In the genomic region with DNA sequence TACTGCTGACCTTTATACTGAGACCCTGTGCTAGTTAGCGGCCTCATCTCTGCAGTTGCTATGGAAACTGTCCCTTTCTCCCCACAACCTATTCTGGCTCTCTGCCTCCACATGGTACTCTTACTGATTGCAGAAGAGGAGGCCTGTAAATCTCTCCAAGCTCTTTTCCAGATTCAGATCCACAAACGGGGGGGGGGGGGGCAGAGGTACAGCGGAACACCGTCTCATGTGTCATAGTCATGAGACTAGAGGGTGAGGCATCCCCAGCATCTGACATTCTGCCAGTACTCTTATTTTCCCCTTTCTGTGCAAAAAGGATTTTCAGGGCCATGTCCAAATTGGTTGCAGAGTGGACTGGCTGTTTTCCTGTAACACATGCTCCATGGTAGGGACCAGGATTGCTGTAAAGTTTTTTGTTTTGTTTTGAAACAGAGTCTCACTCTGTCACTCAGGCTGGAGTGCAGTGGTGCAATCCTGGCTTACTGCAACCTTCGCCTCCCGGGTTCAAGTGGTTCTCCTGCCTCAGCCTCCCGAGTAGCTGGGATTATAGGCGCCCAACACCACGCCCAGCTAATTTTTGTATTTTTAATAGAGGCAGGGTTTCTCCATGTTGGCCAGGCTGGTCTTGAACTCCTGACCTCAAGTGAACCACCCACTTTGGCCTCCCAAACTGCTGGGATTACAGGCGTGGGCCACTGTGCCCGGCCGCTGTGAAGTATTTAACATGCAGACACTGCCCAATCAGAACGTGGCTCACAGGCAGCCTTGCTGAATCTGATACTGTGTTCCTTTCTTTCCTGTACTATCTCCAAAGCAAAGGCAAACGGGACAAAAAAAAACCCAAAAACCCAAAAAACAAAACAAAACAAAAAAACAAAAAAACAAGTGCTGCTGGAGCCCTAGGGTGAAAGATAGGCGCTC, we compare ENCODE assay signal across 7 cellular contexts. TPM values are rescaled to one million over a fixed set of nuclear protein-coding genes. Genes with fewer than 3 reads are reported as not detected.
A peak's percentile ranks its signal among the peaks of the same experiment; 100 is the strongest.
DNase-seq lines count a peak whose midpoint lies in the region; ATAC-seq and TF ChIP-seq lines count a peak whose summit lies in the region.

No MANE protein-coding gene starts in this region.

- no peak for ATAC-seq in GM21515 (IDR thresholded peaks at IDR 0.05; ENCODE audit: unreplicated experiment)
- no peak for ATAC-seq in HG02970 (IDR thresholded peaks at IDR 0.05; ENCODE audit: low FRiP score, unreplicated experiment)

- no peaks in the 10 kb centered on the region for H3K9me3 ChIP-seq in PC-9 (ENCODE audit: insufficient read depth, low read depth)

- no peak for TF ChIP-seq CTCF in PC-9 (conservative IDR thresholded peaks at IDR 0.05)
- TF ChIP-seq CTCF in epithelial cell of proximal tubule (conservative IDR thresholded peaks at IDR 0.05; ENCODE audit: low read depth, low read length): no peak

- H2AFZ ChIP-seq in PC-9: no peak overlapping the region

- BruUV-seq in PC-9 (replicated peaks; lab: Mats Ljungman, UMichigan): no TSS peak

- intact Hi-C loops in PC-9 (cut with micrococcal nuclease; ENCODE audit: unreplicated experiment): no loop called here

- no peaks in the 10 kb centered on the region for H3K9me2 ChIP-seq in PC-9 (ENCODE audit: insufficient read depth)

- POLR2A ChIA-PET in PC-9 (lab: Charles Lee; ENCODE audit: unreplicated experiment): no interaction called here

- H3F3A ChIP-seq in PC-9 (ENCODE audit: insufficient read depth, low read depth): no peaks in the 10 kb centered on the region; the same call in 1 of the 2 replicates

- CTCF ChIA-PET in PC-9 (lab: Charles Lee): no interaction called here

- H3K4me1 ChIP-seq in PC-9 (replicated peaks; ENCODE audit: insufficient read depth) (0 out of 2 replicates have a peak, but pooled peaks cover 5% of the 10 kb centered on the region), rectal smooth muscle tissue (ENCODE audit: control insufficient read depth, insufficient read depth, low read length) (peaks cover 17% of the 10 kb centered on the region)

- H4K20me1 ChIP-seq in PC-9 (ENCODE audit: insufficient read depth): no peaks in the 10 kb centered on the region

- H3K4me2 ChIP-seq in PC-9: peak overlapping the region; percentile 95; the same call in 1 of the 2 replicates

- H3K36me3 ChIP-seq in H7 (replicated peaks; ENCODE audit: control insufficient read depth, insufficient read depth, low read length) (no peaks in the 10 kb centered on the region), PC-9 (ENCODE audit: low read depth) (no peaks in the 10 kb centered on the region), rectal smooth muscle tissue (ENCODE audit: control insufficient read depth, insufficient read depth, low read length) (no peaks in the 10 kb centered on the region)

- H3K4me3 ChIP-seq in H7 (ENCODE audit: insufficient read depth, low read depth, low read length) (peak overlapping the region; percentile 58), PC-9 (no peak overlapping the region), epithelial cell of proximal tubule (ENCODE audit: low read depth, low read length) (peak overlapping the region; percentile 74), rectal smooth muscle tissue (ENCODE audit: low read length) (peak overlapping the region; percentile 52)

- H3K27me3 ChIP-seq in H7 (ENCODE audit: control insufficient read depth, insufficient read depth, low read length) (peaks cover 21% of the 10 kb centered on the region), PC-9 (ENCODE audit: insufficient read depth, low read depth) (no peaks in the 10 kb centered on the region), rectal smooth muscle tissue (ENCODE audit: control insufficient read depth, insufficient read depth, low read length) (no peaks in the 10 kb centered on the region)

- DNase-seq in H7: peak; percentile 4
- DNase-seq in PC-9: no peak
- DNase-seq in epithelial cell of proximal tubule (ENCODE audit: low read depth): no peak
- DNase-seq in stimulated activated CD4-positive, alpha-beta T cell treated with anti-CD3 and anti-CD28 coated beads, Interleukin-4, amount 100 ng/mL, for 4 hours: no peak

- H3K27ac ChIP-seq in PC-9: no peak overlapping the region
- peak overlapping the region; percentile 94 for H3K27ac ChIP-seq in rectal smooth muscle tissue (ENCODE audit: low read depth, low read length)

- H3K79me2 ChIP-seq in PC-9 (ENCODE audit: low read depth): no peaks in the 10 kb centered on the region

- H3K9ac ChIP-seq in rectal smooth muscle tissue (ENCODE audit: low read length): no peak overlapping the region

RNA-seq across cellular contexts. Expression of a gene that starts 8.1 kb away (rescaled TPM):
- total RNA-seq in H7 (2014; rRNA removed; shearing (Covaris generic)): 0.67 and 1.8 TPM in 2 replicates
- total RNA-seq in PC-9 (2021) (1.5 and 2.1 TPM in 2 replicates), epithelial cell of proximal tubule (0.72 and 1.7 TPM in 2 replicates)

RNA-seq across cellular contexts. Expression of a gene that starts 16.3 kb away (rescaled TPM):
- total RNA-seq in H7 (2014; rRNA removed; shearing (Covaris generic)): 36.6 and 43.5 TPM in 2 replicates
- 62.1 and 66.8 TPM in 2 replicates for total RNA-seq in PC-9 (2021)
- 17.5 and 28.8 TPM in 2 replicates for total RNA-seq in epithelial cell of proximal tubule
